In genomic region chr1:107460009-107460408, GRCh38 we compare ENCODE assay signal across 14 cellular contexts.
DNase-seq lines count a peak whose midpoint lies in the region; ATAC-seq, FAIRE-seq and TF ChIP-seq lines count a peak whose summit lies in the region.
"Had no signal": no experiment of that assay in that cellular context is flagged by ENCODE, and none has a peak within 500 bp of the region (broad histone marks: within the 10 kb centered on the region; RNA-seq: fewer than 3 reads in every experiment).

No MANE protein-coding gene starts in this region.

- ATAC-seq in GM19463 (IDR thresholded peaks at IDR 0.05; ENCODE audit: unreplicated experiment) (peak; percentile 79), HG02798 (IDR thresholded peaks at IDR 0.05; ENCODE audit: poor library complexity, unreplicated experiment) (peak; percentile 80), HG03460 (IDR thresholded peaks at IDR 0.05; ENCODE audit: unreplicated experiment) (peak; percentile 70)
- ATAC-seq: Panc1, T-cell had no signal

- no peak overlapping the region for H3K27ac Mint-ChIP-seq in mesothelial cell of epicardium
- H3K27ac Mint-ChIP-seq: T-cell had no signal

- FAIRE-seq in GM12892 (lab: Jason Lieb, UNC), result peak; percentile 54
- FAIRE-seq: endometrium had no signal

- no peak for TF ChIP-seq CTCF in mesothelial cell of epicardium (IDR thresholded peaks at IDR 0.05; ENCODE audit: unreplicated experiment)

- no peak for DNase-seq in GM12892 (ENCODE audit: insufficient read length)
- DNase-seq in OCI-M1 (lab: John Stamatoyannopoulos, UW), result no peak
- DNase-seq in glomerular visceral epithelial cell (ENCODE audit: extremely low spot score), result no peak
- DNase-seq in NCI-H1105 treated with DMSO at 0.1 percent for 48 hours (lab: John Stamatoyannopoulos, UW), result no peak
- no peak for DNase-seq in mesothelial cell of epicardium (ENCODE audit: low spot score in 2 of 2, unreplicated experiment in 2 of 2)
- DNase-seq: ACHN, DMS153, head of caudate nucleus, T-cell had no signal

- TF ChIP-seq POLR2A in GM12892 (IDR thresholded peaks at IDR 0.05; ENCODE audit: low read depth, low read length), result no peak

- no peaks in the 10 kb centered on the region for H3K4me1 Mint-ChIP-seq in mesothelial cell of epicardium
- H3K4me1 Mint-ChIP-seq: T-cell had no signal

- H3K36me3 Mint-ChIP-seq in mesothelial cell of epicardium, result no peaks in the 10 kb centered on the region
- H3K36me3 Mint-ChIP-seq: T-cell had no signal

- no peaks in the 10 kb centered on the region for H3K9me3 Mint-ChIP-seq in mesothelial cell of epicardium
- H3K9me3 Mint-ChIP-seq: T-cell had no signal

- no peak overlapping the region for H3K4me3 Mint-ChIP-seq in mesothelial cell of epicardium
- H3K4me3 Mint-ChIP-seq: T-cell had no signal

- H3K27me3 Mint-ChIP-seq in mesothelial cell of epicardium (ENCODE audit: low read depth), result no peaks in the 10 kb centered on the region
